19 cellular contexts compared by ENCODE assay signal in the genomic region with DNA sequence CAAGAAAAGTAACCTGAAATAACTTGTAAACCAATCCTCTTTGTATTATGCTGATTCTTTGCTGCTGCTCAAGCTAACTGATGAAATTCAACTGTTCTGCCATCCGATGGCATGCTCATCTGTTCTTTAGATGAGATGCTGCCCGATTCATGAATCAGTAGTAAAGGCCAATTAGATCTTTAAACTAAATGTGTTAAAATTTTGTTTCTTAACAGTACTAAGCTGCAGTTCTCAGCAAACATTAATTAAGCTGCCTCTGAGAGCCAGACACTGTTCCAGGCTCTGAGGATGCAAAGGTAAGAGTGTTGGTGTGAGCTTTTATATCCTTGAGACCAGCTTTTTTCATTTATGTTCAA.
"Had no signal": no experiment of that assay in that cellular context is flagged by ENCODE, and none has a peak within 500 bp of the region (broad histone marks: within the 10 kb centered on the region; RNA-seq: fewer than 3 reads in every experiment).

No MANE protein-coding gene starts in this region.

- H2AFZ ChIP-seq: hepatocyte had no signal

- H3K9me3 Mint-ChIP-seq: dendritic cell treated with granulocyte-macrophage colony-stimulating factor and Interleukin-4, amounts not matched to agents 40 ng/mL and 50 ng/mL, for 4 days; effector memory CD8-positive, alpha-beta T cell; stimulated activated effector memory CD8-positive, alpha-beta T cell treated with anti-CD3 and anti-CD28 coated beads, Interleukin-12 subunit alpha, Interleukin-12 subunit beta, amount 100 ng/mL, for 72 hours; stimulated activated naive CD8-positive, alpha-beta T cell treated with anti-CD3 and anti-CD28 coated beads, Interleukin-15, Interleukin-2, amounts not matched to agents 100 ng/mL and 50 ng/mL, for 24 hours had no signal

- H3K27me3 ChIP-seq: esophagus squamous epithelium, hepatocyte, neutrophil, right atrium auricular region, tibial artery, upper lobe of right lung, vagina had no signal

- H3K27ac ChIP-seq: esophagus squamous epithelium, hepatocyte, neutrophil, right atrium auricular region, tibial artery, upper lobe of right lung, vagina had no signal

- H3K9me3 ChIP-seq: esophagus squamous epithelium, neutrophil, right atrium auricular region, tibial artery, upper lobe of right lung, vagina had no signal

- H3K4me3 Mint-ChIP-seq: dendritic cell treated with granulocyte-macrophage colony-stimulating factor and Interleukin-4, amounts not matched to agents 40 ng/mL and 50 ng/mL, for 4 days; effector memory CD8-positive, alpha-beta T cell; naive thymus-derived CD4-positive, alpha-beta T cell; nephron progenitor cell; stimulated activated effector memory CD8-positive, alpha-beta T cell treated with anti-CD3 and anti-CD28 coated beads, Interleukin-12 subunit alpha, Interleukin-12 subunit beta, amount 100 ng/mL, for 72 hours; stimulated activated naive CD8-positive, alpha-beta T cell treated with anti-CD3 and anti-CD28 coated beads, Interleukin-15, Interleukin-2, amounts not matched to agents 100 ng/mL and 50 ng/mL, for 24 hours had no signal

- ATAC-seq: effector memory CD8-positive, alpha-beta T cell; naive thymus-derived CD4-positive, alpha-beta T cell; stimulated activated effector memory CD8-positive, alpha-beta T cell treated with anti-CD3 and anti-CD28 coated beads, Interleukin-12 subunit alpha, Interleukin-12 subunit beta, amount 100 ng/mL, for 72 hours had no signal

- H3K79me2 ChIP-seq: hepatocyte had no signal

- H3K4me3 ChIP-seq: esophagus squamous epithelium, hepatocyte, right atrium auricular region, tibial artery, upper lobe of right lung, vagina had no signal

- H3K27ac Mint-ChIP-seq: dendritic cell treated with granulocyte-macrophage colony-stimulating factor and Interleukin-4, amounts not matched to agents 40 ng/mL and 50 ng/mL, for 4 days; effector memory CD8-positive, alpha-beta T cell; naive thymus-derived CD4-positive, alpha-beta T cell; nephron progenitor cell; stimulated activated effector memory CD8-positive, alpha-beta T cell treated with anti-CD3 and anti-CD28 coated beads, Interleukin-12 subunit alpha, Interleukin-12 subunit beta, amount 100 ng/mL, for 72 hours; stimulated activated naive CD8-positive, alpha-beta T cell treated with anti-CD3 and anti-CD28 coated beads, Interleukin-15, Interleukin-2, amounts not matched to agents 100 ng/mL and 50 ng/mL, for 24 hours had no signal

- H3K4me1 Mint-ChIP-seq: nephron progenitor cell had no signal

- H3K4me1 ChIP-seq: esophagus squamous epithelium, right atrium auricular region, tibial artery, upper lobe of right lung, vagina had no signal

- DNase-seq: effector memory CD8-positive, alpha-beta T cell; esophagus squamous epithelium; foreskin melanocyte; head of caudate nucleus; left colon; nephron progenitor cell; posterior cingulate gyrus; stimulated activated CD4-positive, alpha-beta T cell treated with anti-CD3 and anti-CD28 coated beads, Interleukin-4, amount 100 ng/mL, for 1 hour; stimulated activated CD8-positive, alpha-beta memory T cell treated with anti-CD3 and anti-CD28 coated beads, Interleukin-4, amount 100 ng/mL, for 48 hours; tibial artery; upper lobe of right lung had no signal

- H3K4me2 ChIP-seq: hepatocyte had no signal

- H3K27me3 Mint-ChIP-seq: dendritic cell treated with granulocyte-macrophage colony-stimulating factor and Interleukin-4, amounts not matched to agents 40 ng/mL and 50 ng/mL, for 4 days; stimulated activated naive CD8-positive, alpha-beta T cell treated with anti-CD3 and anti-CD28 coated beads, Interleukin-15, Interleukin-2, amounts not matched to agents 100 ng/mL and 50 ng/mL, for 24 hours had no signal

- H3K36me3 Mint-ChIP-seq: stimulated activated effector memory CD8-positive, alpha-beta T cell treated with anti-CD3 and anti-CD28 coated beads, Interleukin-12 subunit alpha, Interleukin-12 subunit beta, amount 100 ng/mL, for 72 hours had no signal

- H3K36me3 ChIP-seq: esophagus squamous epithelium, neutrophil, right atrium auricular region, tibial artery, upper lobe of right lung, vagina had no signal
